Comparison of ENCODE assay signal across 20 cellular contexts in genomic region chr7:117844678-117845077, GRCh38. TPM values are rescaled to one million over a fixed set of nuclear protein-coding genes. Genes with fewer than 3 reads are reported as not detected.
"Had no signal": no experiment of that assay in that cellular context is flagged by ENCODE, and none has a peak within 500 bp of the region (broad histone marks: within the 10 kb centered on the region; RNA-seq: fewer than 3 reads in every experiment).

No MANE protein-coding gene starts in this region.

- H3K9me3 ChIP-seq: SK-N-SH had no signal

- DNase-seq: KBM-7; NCI-H1092; NCI-H1105 treated with DMSO at 0.1 percent for 48 hours; NCI-H1436; NCI-H187; NCI-H2029; NCI-H2081 treated with DMSO at 0.1 percent for 48 hours; NCI-H2171 treated with DMSO at 0.1 percent for 48 hours; NCI-H2227 treated with DMSO at 0.1 percent for 48 hours; NCI-H524; NCI-H526 treated with DMSO at 0.1 percent for 48 hours; NCI-H748 treated with DMSO at 0.1 percent for 48 hours; NK-92 treated with Interleukin-12 subunit alpha and Interleukin-12 subunit beta, amount 100 ng/mL, for 24 hours; PC-3; SHP77; SK-N-SH; SW 1271; T-cell had no signal

- ATAC-seq: Panc1, PC-3, T-cell had no signal

- H3K9ac ChIP-seq: SK-N-SH had no signal

- H3K4me2 ChIP-seq: SK-N-SH had no signal

- H3K27ac ChIP-seq: RWPE1 had no signal

RNA-seq across cellular contexts. Expression of gene CTTNBP2, which starts 28.6 kb away (rescaled TPM):
- polyA plus RNA-seq: SK-N-SH had no signal
